9 cellular contexts compared by ENCODE assay signal in genomic region chr1:236608930-236609726, GRCh38. TPM values are rescaled to one million over a fixed set of nuclear protein-coding genes. Genes with fewer than 3 reads are reported as not detected.
DNase-seq lines count a peak whose midpoint lies in the region; ATAC-seq, FAIRE-seq and TF ChIP-seq lines count a peak whose summit lies in the region.
"Had no signal": no experiment of that assay in that cellular context is flagged by ENCODE, and none has a peak within 500 bp of the region (broad histone marks: within the 10 kb centered on the region; RNA-seq: fewer than 3 reads in every experiment).

No MANE protein-coding gene starts in this region.

- no peaks in the 10 kb centered on the region for H3K9me3 ChIP-seq in pancreas

- ATAC-seq in pancreas: peak in 3 of 4 donors; percentile 24 to 44 (median 43)
- no peak for ATAC-seq in HG02759 (IDR thresholded peaks at IDR 0.05; ENCODE audit: unreplicated experiment)

- peaks cover 6 to 11% (median 11%) of the 10 kb centered on the region in 3 donors for H3K4me1 ChIP-seq in pancreas

- TF ChIP-seq CTCF in fibroblast of the aortic adventitia (IDR thresholded peaks at IDR 0.05; ENCODE audit: insufficient read depth, low read length) (peak; percentile 62), pancreas (IDR thresholded peaks at IDR 0.05) (peak in 3 of 4 donors; percentile 19 to 48 (median 26))

- intact Hi-C loops in pancreas (cut with DNase I): no loop called here

- no peaks in the 10 kb centered on the region for H3K36me3 ChIP-seq in pancreas

- in situ Hi-C loops in SK-MEL-5 (cut with HindIII; ENCODE audit: low pct_unique_long_range_greater_than_20kb, low sequenced_read_pairs): no loop called here

- H3K4me3 ChIP-seq in fibroblast of the aortic adventitia (ENCODE audit: low read depth, low read length) (no peak overlapping the region), pancreas (no peak overlapping the region)

- H3K27me3 ChIP-seq in pancreas: no peaks in the 10 kb centered on the region

- peak; percentile 87 for FAIRE-seq in pancreas (lab: Jason Lieb, UNC)

- peak; percentile 32 to 64 for DNase-seq in NCI-H524 (lab: John Stamatoyannopoulos, UW)
- DNase-seq in NCI-H524 treated with DMSO at 0.1 percent for 48 hours (lab: John Stamatoyannopoulos, UW): no peak
- peak; percentile 29 to 39 for DNase-seq in Kasumi-1 (lab: John Stamatoyannopoulos, UW)
- DNase-seq in SK-MEL-5 (ENCODE audit: low read depth, low spot score): peak; percentile 79
- DNase-seq in fibroblast of the aortic adventitia (ENCODE audit: low read depth): peak; percentile 70
- DNase-seq in pancreas: peak in 5 of 6 donors; percentile 59 to 75 (median 66)
- DNase-seq in GDM1 (lab: John Stamatoyannopoulos, UW): no peak
- DNase-seq: CD4-positive, CD25-positive, alpha-beta regulatory T cell had no signal

- H3K27ac ChIP-seq in pancreas: no peak overlapping the region

- 14 to 17% methylated on average over 5 of the region's 5 CpGs for WGBS in pancreas, 2 donors

RNA-seq across cellular contexts. Expression of gene HEATR1, which starts 4.8 kb away (rescaled TPM):
- total RNA-seq in SK-MEL-5 (2014; rRNA removed; shearing (Covaris generic)): 43.3 and 47.4 TPM in 2 replicates
- 20.7 and 29.9 TPM in 2 replicates for polyA plus RNA-seq in SK-MEL-5 (2015; cell fraction: cytosol; rRNA removed)
- 60.1 and 60.2 TPM in 2 replicates for polyA plus RNA-seq in SK-MEL-5 (2015; cell fraction: nucleus; rRNA removed)
- total RNA-seq in fibroblast of the aortic adventitia (ENCODE audit: low replicate concordance): 48.6 and 62.5 TPM in 2 replicates
- total RNA-seq in pancreas: 10 to 100 TPM; 13.7 to 21.2 (median 16.8) TPM
- polyA plus RNA-seq in pancreas: 1 to 10 TPM; 4.1 to 4.8 TPM

Comparison
In these comparisons a context has a peak if more than half of its experiments do, and no peak if none do; other contexts are left out.
1. DNase-seq: peak in NCI-H524 (2 of 2), Kasumi-1 (2 of 2), SK-MEL-5 (single experiment), fibroblast of the aortic adventitia (single experiment) and pancreas (5 of 6); none in NCI-H524 treated with DMSO at 0.1 percent for 48 hours (single experiment) and GDM1 (single experiment).